Comparison of ENCODE assay signal across 27 cellular contexts in genomic region chr12:97336896-97337751, GRCh38.
DNase-seq lines count a peak whose midpoint lies in the region; ATAC-seq, FAIRE-seq and TF ChIP-seq lines count a peak whose summit lies in the region.
"Had no signal": no experiment of that assay in that cellular context is flagged by ENCODE, and none has a peak within 500 bp of the region (broad histone marks: within the 10 kb centered on the region; RNA-seq: fewer than 3 reads in every experiment).

No MANE protein-coding gene starts in this region.

- SMC1A ChIA-PET in GM12878 (lab: Charles Lee; ENCODE audit: uncharacterized antibody, unreplicated experiment): interaction anchor here (0.7 to 1.2 kb wide), 3 partner anchors 10 to 67 kb away, joined by 3 to 4 read pairs (median 3); no protein-coding TSS in a partner anchor

- no peak overlapping the region for H3K9ac ChIP-seq in GM12878 (ENCODE audit: control insufficient read depth, insufficient read depth, low read length)
- H3K9ac ChIP-seq: BLaER1 treated with 17β-estradiol and CSF1 and Interleukin-3, amounts not matched to agents 10 nM and 100 nM had no signal

- intact Hi-C loops in GM12878 (cut with micrococcal nuclease; ENCODE audit: unreplicated experiment): no loop called here

- no peaks in the 10 kb centered on the region for H4K20me1 ChIP-seq in GM12878 (ENCODE audit: control insufficient read depth, insufficient read depth)
- H4K20me1 ChIP-seq: BLaER1 treated with 17β-estradiol and CSF1 and Interleukin-3, amounts not matched to agents 10 nM and 100 nM had no signal

- 6% methylated on average over 7 of the region's 7 CpGs for WGBS in GM12878 (ENCODE audit: insufficient coverage, insufficient replicate concordance, low lambda C conversion rate, missing lambda C conversion rate)
- WGBS in gastroesophageal sphincter (ENCODE audit: low coverage in 1 of 2), 2 donors: 67 to 85% methylated on average over 7 of the region's 7 CpGs

- H3K4me2 ChIP-seq in GM12878 (ENCODE audit: control insufficient read depth, insufficient read depth): no peak overlapping the region; the same call in 1 of the 2 replicates
- H3K4me2 ChIP-seq: BLaER1 treated with 17β-estradiol and CSF1 and Interleukin-3, amounts not matched to agents 10 nM and 100 nM had no signal

- DNase-seq in GM12891 (ENCODE audit: insufficient read length, low spot score) (no peak), GM19239 (ENCODE audit: insufficient read length, low spot score) (no peak), GM12878 (ENCODE audit: low read depth, low spot score) (no peak), EL (no peak)
- DNase-seq: activated CD8-positive, alpha-beta T cell treated with anti-CD3 and anti-CD28 coated beads for 36 hours; activated naive CD4-positive, alpha-beta T cell treated with anti-CD3 and anti-CD28 coated beads, Interleukin-2, amount 50 U/mL, for 16 hours; activated T-cell treated with anti-CD3 and anti-CD28 coated beads, Interleukin-2, amount 50 U/mL, for 1 hour; amygdala; DMS79 treated with DMSO at 0.1 percent for 48 hours; effector memory CD8-positive, alpha-beta T cell; foreskin fibroblast; IMR-90; left colon; NCI-H1092; NCI-H187; occipital lobe; RPMI8226 had no signal

- POLR2A ChIA-PET in GM12878 (lab: Charles Lee): no interaction called here

- FAIRE-seq in GM12891 (lab: Jason Lieb, UNC) (peak; percentile 35), GM19239 (lab: Jason Lieb, UNC) (peak; percentile 18), GM12878 (lab: Jason Lieb, UNC) (no peak)
- FAIRE-seq: bronchial epithelial cell, colon, TTC549, urothelium cell line had no signal

- H3K9me3 ChIP-seq in GM12878 (replicated peaks; ENCODE audit: control insufficient read depth, insufficient read depth, low read length) (no peaks in the 10 kb centered on the region), gastroesophageal sphincter (no peaks in the 10 kb centered on the region)
- H3K9me3 ChIP-seq: BLaER1 treated with 17β-estradiol and CSF1 and Interleukin-3, amounts not matched to agents 10 nM and 100 nM had no signal

- in situ Hi-C loops in GM12878 (cut with MboI): no loop called here

- TF ChIP-seq CTCF in GM12878 (IDR thresholded peaks at IDR 0.05 in 2 of 3, conservative IDR thresholded peaks at IDR 0.05 in 1 of 3; ENCODE audit: control insufficient read depth in 2 of 3, extremely low read depth in 1 of 3, insufficient read depth in 1 of 3, low read depth in 3 of 3, low read length in 3 of 3) (no peak), gastroesophageal sphincter (IDR thresholded peaks at IDR 0.05) (no peak)

- RAD21 ChIA-PET in GM12878 (lab: Charles Lee; ENCODE audit: unreplicated experiment): no interaction called here

- no peaks in the 10 kb centered on the region for H3K36me3 ChIP-seq in GM12878 (ENCODE audit: control insufficient read depth in 2 of 2, insufficient read depth in 2 of 2, low read length in 1 of 2)
- H3K36me3 ChIP-seq in gastroesophageal sphincter: no peaks in the 10 kb centered on the region
- H3K36me3 ChIP-seq: BLaER1 treated with 17β-estradiol and CSF1 and Interleukin-3, amounts not matched to agents 10 nM and 100 nM had no signal

- no peak for TF ChIP-seq POLR2A in GM12891 (IDR thresholded peaks at IDR 0.05; ENCODE audit: low read depth, low read length)
- TF ChIP-seq POLR2A in GM12878 (IDR thresholded peaks at IDR 0.05; ENCODE audit: low read depth, low read length): no peak
- TF ChIP-seq POLR2A in gastroesophageal sphincter (IDR thresholded peaks at IDR 0.05): no peak

- no peak overlapping the region for H2AFZ ChIP-seq in GM12878 (ENCODE audit: control insufficient read depth, low read depth, low read length)

- BruUV-seq in GM12878 (replicated peaks; lab: Mats Ljungman, UMichigan): no TSS peak

- no peak for TF ChIP-seq RAD21 in GM12878 (IDR thresholded peaks at IDR 0.05; ENCODE audit: insufficient read depth, low read depth, low read length)

- no peak for TF ChIP-seq EP300 in GM12878 (IDR thresholded peaks at IDR 0.05; ENCODE audit: borderline replicate concordance in 1 of 2, control insufficient read depth in 1 of 2, low read depth in 2 of 2, low read length in 2 of 2)
- no peak for TF ChIP-seq EP300 in gastroesophageal sphincter (IDR thresholded peaks at IDR 0.05)

- ATAC-seq in HG02884 (IDR thresholded peaks at IDR 0.05; ENCODE audit: unreplicated experiment): peak; percentile 61
- ATAC-seq in GM12878: peak; percentile 58
- ATAC-seq in GM18517 (IDR thresholded peaks at IDR 0.05; ENCODE audit: unreplicated experiment): no peak
- no peak for ATAC-seq in gastroesophageal sphincter
- ATAC-seq: activated CD4-positive, CD25-positive, alpha-beta regulatory T cell treated with anti-CD3 and anti-CD28 coated beads, Interleukin-2, amount 50 U/mL, for 24 hours; activated CD8-positive, alpha-beta T cell treated with anti-CD3 and anti-CD28 coated beads for 36 hours; effector memory CD8-positive, alpha-beta T cell; left colon had no signal

- H3K4me1 ChIP-seq in GM12878 (ENCODE audit: control insufficient read depth, insufficient read depth, low read length) (no peaks in the 10 kb centered on the region; the same call in 1 of the 2 replicates), gastroesophageal sphincter (no peaks in the 10 kb centered on the region)
- H3K4me1 ChIP-seq: BLaER1 treated with 17β-estradiol and CSF1 and Interleukin-3, amounts not matched to agents 10 nM and 100 nM had no signal

- no peaks in the 10 kb centered on the region for H3K79me2 ChIP-seq in GM12878 (ENCODE audit: control insufficient read depth, insufficient read depth, low read length)

- H3K4me3 ChIP-seq in GM12878 (no peak overlapping the region), gastroesophageal sphincter (no peak overlapping the region)
- H3K4me3 ChIP-seq: BLaER1 treated with 17β-estradiol and CSF1 and Interleukin-3, amounts not matched to agents 10 nM and 100 nM; skin epidermis had no signal

- H3K27ac ChIP-seq in GM12878 (ENCODE audit: control insufficient read depth, insufficient read depth): no peak overlapping the region
- H3K27ac ChIP-seq in gastroesophageal sphincter: no peak overlapping the region
- H3K27ac ChIP-seq: BLaER1 treated with 17β-estradiol and CSF1 and Interleukin-3, amounts not matched to agents 10 nM and 100 nM; skin epidermis had no signal

- CTCF ChIA-PET in GM12878 (lab: Yijun Ruan, JAX): no interaction called here

- H3K27me3 ChIP-seq in GM12878 (replicated peaks in 1 of 2; ENCODE audit: control insufficient read depth in 2 of 2, insufficient read depth in 2 of 2, low read length in 1 of 2) (no peaks in the 10 kb centered on the region), gastroesophageal sphincter (no peaks in the 10 kb centered on the region)
- H3K27me3 ChIP-seq: BLaER1 treated with 17β-estradiol and CSF1 and Interleukin-3, amounts not matched to agents 10 nM and 100 nM had no signal

TF ChIP-seq in GM12891, 5 proteins besides CTCF, POLR2A, EP300 and RAD21:
- no peak for TF ChIP-seq PAX5 (IDR thresholded peaks at IDR 0.05; ENCODE audit: insufficient read depth, low read length, severe bottlenecking)
- TF ChIP-seq SPI1 (IDR thresholded peaks at IDR 0.05; ENCODE audit: low read depth, low read length): no peak

TF ChIP-seq in GM12878, 131 proteins besides CTCF, POLR2A, EP300 and RAD21:
- peak; percentile 49 for TF ChIP-seq JUNB (IDR thresholded peaks at IDR 0.05)
- peak; percentile 27; the same call in 1 of the 2 replicates for TF ChIP-seq RUNX3 (IDR thresholded peaks at IDR 0.05; ENCODE audit: low read length)
- peak; percentile 47; the same call in 1 of the 2 replicates for TF ChIP-seq PKNOX1 (IDR thresholded peaks at IDR 0.05)
- TF ChIP-seq CHD4 (IDR thresholded peaks at IDR 0.05): no peak
- no peak for TF ChIP-seq SREBF2 (IDR thresholded peaks at IDR 0.05; ENCODE audit: low read length)

Comparison
In these comparisons a context has a peak if more than half of its experiments do, and no peak if none do; other contexts are left out.
1. ATAC-seq: peak in HG02884 (single experiment) and GM12878 (single experiment); none in GM18517 (single experiment) and gastroesophageal sphincter (single experiment).